11 cellular contexts compared by ENCODE assay signal in the genomic region with DNA sequence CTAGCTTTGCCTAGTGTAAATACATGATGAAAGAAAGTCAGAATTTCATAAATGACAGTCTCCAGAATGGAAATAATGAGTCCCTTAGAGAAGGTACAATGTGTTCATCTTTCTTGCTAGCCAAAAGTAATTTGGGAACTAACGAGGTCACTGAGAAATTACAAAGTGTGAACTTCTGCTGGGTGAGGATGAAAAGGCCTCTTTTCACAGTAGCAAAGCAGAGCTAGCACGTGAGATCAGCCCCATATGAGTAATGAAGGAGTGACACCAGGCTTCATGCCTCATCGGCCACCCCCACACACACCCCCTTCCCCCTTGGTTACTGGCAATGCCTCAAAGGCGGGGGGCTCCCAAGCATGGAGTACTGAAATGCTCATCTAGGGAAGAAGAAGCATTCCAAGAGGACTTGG.
A peak's percentile ranks its signal among the peaks of the same experiment; 100 is the strongest.
DNase-seq lines count a peak whose midpoint lies in the region; ATAC-seq and TF ChIP-seq lines count a peak whose summit lies in the region.
"Had no signal": no experiment of that assay in that cellular context is flagged by ENCODE, and none has a peak within 500 bp of the region (broad histone marks: within the 10 kb centered on the region; RNA-seq: fewer than 3 reads in every experiment).

No MANE protein-coding gene starts in this region.

- H4K20me1 ChIP-seq in MM.1S (ENCODE audit: insufficient read depth, low read length): no peaks in the 10 kb centered on the region

- no peaks in the 10 kb centered on the region for H3K27me3 ChIP-seq in adipocyte (replicated peaks; ENCODE audit: control insufficient read depth, insufficient read depth, low read length)
- H3K27me3 ChIP-seq in skeletal muscle satellite cell (ENCODE audit: control insufficient read depth, insufficient read depth, low read length): no peaks in the 10 kb centered on the region
- H3K27me3 ChIP-seq in prostate gland (replicated peaks; ENCODE audit: insufficient read depth): no peaks in the 10 kb centered on the region
- H3K27me3 ChIP-seq in MM.1S (replicated peaks; ENCODE audit: insufficient read depth, low read length): no peaks in the 10 kb centered on the region

- H3K4me1 ChIP-seq in adipocyte (ENCODE audit: control insufficient read depth, insufficient read depth, low read length) (peaks cover 15% of the 10 kb centered on the region), skeletal muscle satellite cell (ENCODE audit: control insufficient read depth, insufficient read depth, low read length) (peaks cover 38% of the 10 kb centered on the region), prostate gland (replicated peaks) (no peaks in the 10 kb centered on the region), MM.1S (ENCODE audit: low read length) (no peaks in the 10 kb centered on the region)

- TF ChIP-seq CTCF in GM10266 (IDR thresholded peaks at IDR 0.05; ENCODE audit: control insufficient read depth, insufficient read depth, low read depth, missing control alignments): no peak
- TF ChIP-seq CTCF in prostate gland (IDR thresholded peaks at IDR 0.05): no peak
- no peak for TF ChIP-seq CTCF in MM.1S (IDR thresholded peaks at IDR 0.05; ENCODE audit: low read length)

- no peaks in the 10 kb centered on the region for H3K36me3 ChIP-seq in adipocyte (ENCODE audit: control insufficient read depth, insufficient read depth, low read length, severe bottlenecking)
- no peaks in the 10 kb centered on the region for H3K36me3 ChIP-seq in skeletal muscle satellite cell (ENCODE audit: insufficient read depth, low read length)
- no peaks in the 10 kb centered on the region for H3K36me3 ChIP-seq in prostate gland
- no peaks in the 10 kb centered on the region for H3K36me3 ChIP-seq in MM.1S (replicated peaks; ENCODE audit: insufficient read depth, low read length)

- H3K9me3 ChIP-seq in adipocyte (ENCODE audit: control insufficient read depth, low read length): no peaks in the 10 kb centered on the region
- H3K9me3 ChIP-seq in skeletal muscle satellite cell (replicated peaks; ENCODE audit: low read length): no peaks in the 10 kb centered on the region
- H3K9me3 ChIP-seq in prostate gland: no peaks in the 10 kb centered on the region
- H3K9me3 ChIP-seq in MM.1S (replicated peaks; ENCODE audit: insufficient read depth, low read length): no peaks in the 10 kb centered on the region
- H3K9me3 ChIP-seq: mucosa of descending colon had no signal

- no peak overlapping the region for H2AFZ ChIP-seq in MM.1S (ENCODE audit: low read length)

- no peak overlapping the region for H3K27ac ChIP-seq in prostate gland
- H3K27ac ChIP-seq in MM.1S (ENCODE audit: low read length): no peak overlapping the region
- H3K27ac ChIP-seq: coronary artery had no signal

- no peaks in the 10 kb centered on the region for H3K9me2 ChIP-seq in MM.1S (replicated peaks; ENCODE audit: insufficient read depth, low read length)

- DNase-seq in GM10266 (ENCODE audit: extremely low spot score) (peak; percentile 36), adipocyte (ENCODE audit: low read depth) (peak; percentile 32), prostate gland (ENCODE audit: low spot score) (no peak), MM.1S (no peak)
- DNase-seq: mucosa of descending colon, NCI-H1930, SHP77 had no signal

- intact Hi-C loops in prostate gland (cut with DNase I): no loop called here

- no peaks in the 10 kb centered on the region for H3K79me2 ChIP-seq in MM.1S (ENCODE audit: low read length)

- no peak overlapping the region for H3K9ac ChIP-seq in adipocyte (ENCODE audit: low read length)
- H3K9ac ChIP-seq in skeletal muscle satellite cell (ENCODE audit: low read depth, low read length): peak overlapping the region; percentile 1
- no peak overlapping the region for H3K9ac ChIP-seq in MM.1S (ENCODE audit: low read length)

- H3K4me3 ChIP-seq in adipocyte (ENCODE audit: low read length) (no peak overlapping the region), skeletal muscle satellite cell (ENCODE audit: low read length) (no peak overlapping the region), prostate gland (no peak overlapping the region), MM.1S (ENCODE audit: low read length) (no peak overlapping the region)
- H3K4me3 ChIP-seq: coronary artery, mucosa of descending colon had no signal

- ATAC-seq in GM19351 (IDR thresholded peaks at IDR 0.05; ENCODE audit: unreplicated experiment) (peak; percentile 59), HG03095 (IDR thresholded peaks at IDR 0.05; ENCODE audit: unreplicated experiment) (no peak)
- ATAC-seq: mucosa of descending colon had no signal

- no peak for TF ChIP-seq POLR2A in prostate gland (IDR thresholded peaks at IDR 0.05)

- WGBS in prostate gland: 78% methylated on average over 4 of the region's 4 CpGs

- no peak overlapping the region for H3K4me2 ChIP-seq in skeletal muscle satellite cell (ENCODE audit: low read length)
- H3K4me2 ChIP-seq in MM.1S (ENCODE audit: low read depth, low read length): no peak overlapping the region

- H3F3A ChIP-seq in MM.1S (ENCODE audit: insufficient read depth, low read length): no peaks in the 10 kb centered on the region

Comparison
In these comparisons a context has a peak if more than half of its experiments do, and no peak if none do; other contexts are left out.
1. DNase-seq: peak in GM10266 (single experiment) and adipocyte (single experiment); none in prostate gland (single experiment) and MM.1S (single experiment).